2 cellular contexts compared by ENCODE assay signal in the genomic region with DNA sequence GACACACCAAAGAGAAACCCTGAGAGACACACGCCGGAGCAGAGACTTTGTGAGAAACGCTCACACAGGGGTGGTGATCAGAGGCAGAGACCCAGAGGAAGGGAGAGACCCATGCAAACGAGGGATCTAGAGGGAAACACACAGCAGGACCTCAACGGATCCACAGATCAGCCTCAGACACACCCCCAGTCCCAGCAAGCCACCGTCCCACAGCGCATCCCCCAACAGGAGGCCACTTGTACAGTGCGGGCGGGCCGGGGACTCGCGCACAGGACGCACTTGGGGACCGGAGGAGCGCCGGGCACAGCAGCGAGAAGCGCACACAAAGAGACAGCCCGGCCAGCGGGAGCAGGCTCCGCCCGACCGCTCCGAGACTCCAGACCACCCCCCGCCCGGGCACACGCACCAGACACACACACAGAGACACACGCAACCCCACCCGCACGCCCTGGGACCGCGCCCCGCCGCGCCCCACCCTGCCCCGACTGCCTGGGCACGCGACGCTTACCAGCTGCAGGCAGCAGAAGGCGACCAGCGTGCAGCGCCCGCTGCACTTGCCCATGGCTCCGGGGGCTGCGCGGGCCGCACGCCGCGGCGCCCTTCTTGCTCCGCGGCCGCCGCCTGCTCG.
TF ChIP-seq lines count a peak whose summit lies in the region.

No MANE protein-coding gene starts in this region.

TF ChIP-seq in HCT116, 20 proteins besides CTCF, POLR2A, EP300 and RAD21:
- TF ChIP-seq, protein P1, sequence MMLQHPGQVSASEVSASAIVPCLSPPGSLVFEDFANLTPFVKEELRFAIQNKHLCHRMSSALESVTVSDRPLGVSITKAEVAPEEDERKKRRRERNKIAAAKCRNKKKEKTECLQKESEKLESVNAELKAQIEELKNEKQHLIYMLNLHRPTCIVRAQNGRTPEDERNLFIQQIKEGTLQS (IDR thresholded peaks at IDR 0.05), result no peak
- no peak for TF ChIP-seq EZH2phosphoT487 (IDR thresholded peaks at IDR 0.05; ENCODE audit: borderline replicate concordance)
- no peak for TF ChIP-seq ZNF274 (IDR thresholded peaks at IDR 0.05; ENCODE audit: low read depth, low read length)
- TF ChIP-seq POLR2AphosphoS5 (IDR thresholded peaks at IDR 0.05; ENCODE audit: low read depth, low read length), result no peak
- no peak for TF ChIP-seq CBX3 (IDR thresholded peaks at IDR 0.05; ENCODE audit: low read depth)
- TF ChIP-seq ELF1 (IDR thresholded peaks at IDR 0.05; ENCODE audit: borderline replicate concordance, low read depth), result no peak
- TF ChIP-seq YY1 (IDR thresholded peaks at IDR 0.05; ENCODE audit: extremely low read depth, insufficient replicate concordance, low read depth, low read length), result no peak
- no peak for TF ChIP-seq FOSL1 (IDR thresholded peaks at IDR 0.05; ENCODE audit: low read depth)
- TF ChIP-seq SRF (IDR thresholded peaks at IDR 0.05; ENCODE audit: low read depth), result no peak
- TF ChIP-seq, protein P2, sequence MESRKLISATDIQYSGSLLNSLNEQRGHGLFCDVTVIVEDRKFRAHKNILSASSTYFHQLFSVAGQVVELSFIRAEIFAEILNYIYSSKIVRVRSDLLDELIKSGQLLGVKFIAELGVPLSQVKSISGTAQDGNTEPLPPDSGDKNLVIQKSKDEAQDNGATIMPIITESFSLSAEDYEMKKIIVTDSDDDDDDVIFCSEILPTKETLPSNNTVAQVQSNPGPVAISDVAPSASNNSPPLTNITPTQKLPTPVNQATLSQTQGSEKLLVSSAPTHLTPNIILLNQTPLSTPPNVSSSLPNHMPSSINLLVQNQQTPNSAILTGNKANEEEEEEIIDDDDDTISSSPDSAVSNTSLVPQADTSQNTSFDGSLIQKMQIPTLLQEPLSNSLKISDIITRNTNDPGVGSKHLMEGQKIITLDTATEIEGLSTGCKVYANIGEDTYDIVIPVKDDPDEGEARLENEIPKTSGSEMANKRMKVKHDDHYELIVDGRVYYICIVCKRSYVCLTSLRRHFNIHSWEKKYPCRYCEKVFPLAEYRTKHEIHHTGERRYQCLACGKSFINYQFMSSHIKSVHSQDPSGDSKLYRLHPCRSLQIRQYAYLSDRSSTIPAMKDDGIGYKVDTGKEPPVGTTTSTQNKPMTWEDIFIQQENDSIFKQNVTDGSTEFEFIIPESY (IDR thresholded peaks at IDR 0.05; ENCODE audit: extremely low read depth, insufficient replicate concordance, low read length), result no peak
- TF ChIP-seq TCF7L2 (IDR thresholded peaks at IDR 0.05; ENCODE audit: borderline replicate concordance, extremely low read depth, insufficient read depth, insufficient read length), result no peak
- no peak for TF ChIP-seq EZH2 (IDR thresholded peaks at IDR 0.05)
- TF ChIP-seq EGR1 (IDR thresholded peaks at IDR 0.05; ENCODE audit: low read depth), result no peak
- TF ChIP-seq ZFX (IDR thresholded peaks at IDR 0.05), result no peak
- TF ChIP-seq, protein P3, sequence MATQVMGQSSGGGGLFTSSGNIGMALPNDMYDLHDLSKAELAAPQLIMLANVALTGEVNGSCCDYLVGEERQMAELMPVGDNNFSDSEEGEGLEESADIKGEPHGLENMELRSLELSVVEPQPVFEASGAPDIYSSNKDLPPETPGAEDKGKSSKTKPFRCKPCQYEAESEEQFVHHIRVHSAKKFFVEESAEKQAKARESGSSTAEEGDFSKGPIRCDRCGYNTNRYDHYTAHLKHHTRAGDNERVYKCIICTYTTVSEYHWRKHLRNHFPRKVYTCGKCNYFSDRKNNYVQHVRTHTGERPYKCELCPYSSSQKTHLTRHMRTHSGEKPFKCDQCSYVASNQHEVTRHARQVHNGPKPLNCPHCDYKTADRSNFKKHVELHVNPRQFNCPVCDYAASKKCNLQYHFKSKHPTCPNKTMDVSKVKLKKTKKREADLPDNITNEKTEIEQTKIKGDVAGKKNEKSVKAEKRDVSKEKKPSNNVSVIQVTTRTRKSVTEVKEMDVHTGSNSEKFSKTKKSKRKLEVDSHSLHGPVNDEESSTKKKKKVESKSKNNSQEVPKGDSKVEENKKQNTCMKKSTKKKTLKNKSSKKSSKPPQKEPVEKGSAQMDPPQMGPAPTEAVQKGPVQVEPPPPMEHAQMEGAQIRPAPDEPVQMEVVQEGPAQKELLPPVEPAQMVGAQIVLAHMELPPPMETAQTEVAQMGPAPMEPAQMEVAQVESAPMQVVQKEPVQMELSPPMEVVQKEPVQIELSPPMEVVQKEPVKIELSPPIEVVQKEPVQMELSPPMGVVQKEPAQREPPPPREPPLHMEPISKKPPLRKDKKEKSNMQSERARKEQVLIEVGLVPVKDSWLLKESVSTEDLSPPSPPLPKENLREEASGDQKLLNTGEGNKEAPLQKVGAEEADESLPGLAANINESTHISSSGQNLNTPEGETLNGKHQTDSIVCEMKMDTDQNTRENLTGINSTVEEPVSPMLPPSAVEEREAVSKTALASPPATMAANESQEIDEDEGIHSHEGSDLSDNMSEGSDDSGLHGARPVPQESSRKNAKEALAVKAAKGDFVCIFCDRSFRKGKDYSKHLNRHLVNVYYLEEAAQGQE (IDR thresholded peaks at IDR 0.05; ENCODE audit: low read depth), result no peak

TF ChIP-seq in GM12878, 131 proteins besides CTCF, POLR2A, EP300 and RAD21:
- TF ChIP-seq, protein P4, sequence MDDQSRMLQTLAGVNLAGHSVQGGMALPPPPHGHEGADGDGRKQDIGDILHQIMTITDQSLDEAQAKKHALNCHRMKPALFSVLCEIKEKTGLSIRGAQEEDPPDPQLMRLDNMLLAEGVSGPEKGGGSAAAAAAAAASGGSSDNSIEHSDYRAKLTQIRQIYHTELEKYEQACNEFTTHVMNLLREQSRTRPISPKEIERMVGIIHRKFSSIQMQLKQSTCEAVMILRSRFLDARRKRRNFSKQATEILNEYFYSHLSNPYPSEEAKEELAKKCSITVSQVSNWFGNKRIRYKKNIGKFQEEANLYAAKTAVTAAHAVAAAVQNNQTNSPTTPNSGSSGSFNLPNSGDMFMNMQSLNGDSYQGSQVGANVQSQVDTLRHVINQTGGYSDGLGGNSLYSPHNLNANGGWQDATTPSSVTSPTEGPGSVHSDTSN (IDR thresholded peaks at IDR 0.05; ENCODE audit: insufficient replicate concordance, low read depth, low read length), result no peak
- TF ChIP-seq CHD2 (IDR thresholded peaks at IDR 0.05; ENCODE audit: borderline replicate concordance, low read depth, low read length) (no peak), PAX8 (IDR thresholded peaks at IDR 0.05) (no peak), CHD4 (IDR thresholded peaks at IDR 0.05) (no peak), ZNF24 (IDR thresholded peaks at IDR 0.05) (no peak), MYB (IDR thresholded peaks at IDR 0.05; ENCODE audit: borderline replicate concordance, low read depth, low read length) (no peak), SMAD5 (IDR thresholded peaks at IDR 0.05; ENCODE audit: low read depth) (no peak)
- TF ChIP-seq, protein P5, sequence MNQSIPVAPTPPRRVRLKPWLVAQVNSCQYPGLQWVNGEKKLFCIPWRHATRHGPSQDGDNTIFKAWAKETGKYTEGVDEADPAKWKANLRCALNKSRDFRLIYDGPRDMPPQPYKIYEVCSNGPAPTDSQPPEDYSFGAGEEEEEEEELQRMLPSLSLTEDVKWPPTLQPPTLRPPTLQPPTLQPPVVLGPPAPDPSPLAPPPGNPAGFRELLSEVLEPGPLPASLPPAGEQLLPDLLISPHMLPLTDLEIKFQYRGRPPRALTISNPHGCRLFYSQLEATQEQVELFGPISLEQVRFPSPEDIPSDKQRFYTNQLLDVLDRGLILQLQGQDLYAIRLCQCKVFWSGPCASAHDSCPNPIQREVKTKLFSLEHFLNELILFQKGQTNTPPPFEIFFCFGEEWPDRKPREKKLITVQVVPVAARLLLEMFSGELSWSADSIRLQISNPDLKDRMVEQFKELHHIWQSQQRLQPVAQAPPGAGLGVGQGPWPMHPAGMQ (IDR thresholded peaks at IDR 0.05; ENCODE audit: borderline replicate concordance), result no peak
- TF ChIP-seq, protein P6, sequence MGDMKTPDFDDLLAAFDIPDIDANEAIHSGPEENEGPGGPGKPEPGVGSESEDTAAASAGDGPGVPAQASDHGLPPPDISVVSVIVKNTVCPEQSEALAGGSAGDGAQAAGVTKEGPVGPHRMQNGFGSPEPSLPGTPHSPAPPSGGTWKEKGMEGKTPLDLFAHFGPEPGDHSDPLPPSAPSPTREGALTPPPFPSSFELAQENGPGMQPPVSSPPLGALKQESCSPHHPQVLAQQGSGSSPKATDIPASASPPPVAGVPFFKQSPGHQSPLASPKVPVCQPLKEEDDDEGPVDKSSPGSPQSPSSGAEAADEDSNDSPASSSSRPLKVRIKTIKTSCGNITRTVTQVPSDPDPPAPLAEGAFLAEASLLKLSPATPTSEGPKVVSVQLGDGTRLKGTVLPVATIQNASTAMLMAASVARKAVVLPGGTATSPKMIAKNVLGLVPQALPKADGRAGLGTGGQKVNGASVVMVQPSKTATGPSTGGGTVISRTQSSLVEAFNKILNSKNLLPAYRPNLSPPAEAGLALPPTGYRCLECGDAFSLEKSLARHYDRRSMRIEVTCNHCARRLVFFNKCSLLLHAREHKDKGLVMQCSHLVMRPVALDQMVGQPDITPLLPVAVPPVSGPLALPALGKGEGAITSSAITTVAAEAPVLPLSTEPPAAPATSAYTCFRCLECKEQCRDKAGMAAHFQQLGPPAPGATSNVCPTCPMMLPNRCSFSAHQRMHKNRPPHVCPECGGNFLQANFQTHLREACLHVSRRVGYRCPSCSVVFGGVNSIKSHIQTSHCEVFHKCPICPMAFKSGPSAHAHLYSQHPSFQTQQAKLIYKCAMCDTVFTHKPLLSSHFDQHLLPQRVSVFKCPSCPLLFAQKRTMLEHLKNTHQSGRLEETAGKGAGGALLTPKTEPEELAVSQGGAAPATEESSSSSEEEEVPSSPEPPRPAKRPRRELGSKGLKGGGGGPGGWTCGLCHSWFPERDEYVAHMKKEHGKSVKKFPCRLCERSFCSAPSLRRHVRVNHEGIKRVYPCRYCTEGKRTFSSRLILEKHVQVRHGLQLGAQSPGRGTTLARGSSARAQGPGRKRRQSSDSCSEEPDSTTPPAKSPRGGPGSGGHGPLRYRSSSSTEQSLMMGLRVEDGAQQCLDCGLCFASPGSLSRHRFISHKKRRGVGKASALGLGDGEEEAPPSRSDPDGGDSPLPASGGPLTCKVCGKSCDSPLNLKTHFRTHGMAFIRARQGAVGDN (IDR thresholded peaks at IDR 0.05), result no peak
